In genomic region chr2:196607073-196607472, GRCh38 we compare ENCODE assay signal across 17 cellular contexts. TPM values are rescaled to one million over a fixed set of nuclear protein-coding genes. Genes with fewer than 3 reads are reported as not detected.
DNase-seq lines count a peak whose midpoint lies in the region; ATAC-seq and TF ChIP-seq lines count a peak whose summit lies in the region.
"Had no signal": no experiment of that assay in that cellular context is flagged by ENCODE, and none has a peak within 500 bp of the region (broad histone marks: within the 10 kb centered on the region; RNA-seq: fewer than 3 reads in every experiment).

No MANE protein-coding gene starts in this region.

- no peak overlapping the region for H3K27ac Mint-ChIP-seq in activated CD8-positive, alpha-beta memory T cell treated with anti-CD3 and anti-CD28 coated beads, Interleukin-2, amount 10 ng/mL, durations not matched to agents 7 days and 5 days
- H3K27ac Mint-ChIP-seq: activated naive CD4-positive, alpha-beta T cell treated with anti-CD3 and anti-CD28 coated beads, Interleukin-2, amount 10 ng/mL, durations not matched to agents 7 days and 5 days; nephron; T-helper 2 cell treated with Interferon-gamma antibody and Interleukin-4, amounts not matched to agents 5 μg/mL and 100 μg/mL, for 36 hours had no signal

- TF ChIP-seq CTCF in HFF-Myc (IDR thresholded peaks at IDR 0.05; ENCODE audit: low read depth, low read length, missing control alignments): no peak

- no peak overlapping the region for H3K4me3 Mint-ChIP-seq in activated CD8-positive, alpha-beta memory T cell treated with anti-CD3 and anti-CD28 coated beads, Interleukin-2, amount 10 ng/mL, durations not matched to agents 7 days and 5 days
- H3K4me3 Mint-ChIP-seq: activated naive CD4-positive, alpha-beta T cell treated with anti-CD3 and anti-CD28 coated beads, Interleukin-2, amount 10 ng/mL, durations not matched to agents 7 days and 5 days; nephron; T-helper 2 cell treated with Interferon-gamma antibody and Interleukin-4, amounts not matched to agents 5 μg/mL and 100 μg/mL, for 36 hours had no signal

- H3K36me3 Mint-ChIP-seq in activated CD8-positive, alpha-beta memory T cell treated with anti-CD3 and anti-CD28 coated beads, Interleukin-2, amount 10 ng/mL, durations not matched to agents 7 days and 5 days: no peaks in the 10 kb centered on the region
- H3K36me3 Mint-ChIP-seq: activated naive CD4-positive, alpha-beta T cell treated with anti-CD3 and anti-CD28 coated beads, Interleukin-2, amount 10 ng/mL, durations not matched to agents 7 days and 5 days had no signal

- peaks cover 2% of the 10 kb centered on the region for H3K4me1 Mint-ChIP-seq in activated CD8-positive, alpha-beta memory T cell treated with anti-CD3 and anti-CD28 coated beads, Interleukin-2, amount 10 ng/mL, durations not matched to agents 7 days and 5 days
- H3K4me1 Mint-ChIP-seq: activated naive CD4-positive, alpha-beta T cell treated with anti-CD3 and anti-CD28 coated beads, Interleukin-2, amount 10 ng/mL, durations not matched to agents 7 days and 5 days; nephron had no signal

- H3K4me3 ChIP-seq in HFF-Myc (replicated peaks; ENCODE audit: low read depth, low read length): no peak overlapping the region
- H3K4me3 ChIP-seq: BLaER1, colonic mucosa, gastrocnemius medialis, PC-9 had no signal

- no peaks in the 10 kb centered on the region for H3K9me3 Mint-ChIP-seq in activated CD8-positive, alpha-beta memory T cell treated with anti-CD3 and anti-CD28 coated beads, Interleukin-2, amount 10 ng/mL, durations not matched to agents 7 days and 5 days (ENCODE audit: low read depth)
- H3K9me3 Mint-ChIP-seq: activated naive CD4-positive, alpha-beta T cell treated with anti-CD3 and anti-CD28 coated beads, Interleukin-2, amount 10 ng/mL, durations not matched to agents 7 days and 5 days; nephron; T-helper 2 cell treated with Interferon-gamma antibody and Interleukin-4, amounts not matched to agents 5 μg/mL and 100 μg/mL, for 36 hours had no signal

- ATAC-seq in activated CD8-positive, alpha-beta memory T cell treated with anti-CD3 and anti-CD28 coated beads, Interleukin-2, amount 10 ng/mL, durations not matched to agents 7 days and 5 days: no peak
- ATAC-seq in esophagus mucosa: no peak
- ATAC-seq: gastrocnemius medialis had no signal

- peaks cover 18% of the 10 kb centered on the region for H3K27me3 Mint-ChIP-seq in activated CD8-positive, alpha-beta memory T cell treated with anti-CD3 and anti-CD28 coated beads, Interleukin-2, amount 10 ng/mL, durations not matched to agents 7 days and 5 days

- CTCF ChIA-PET in activated CD8-positive, alpha-beta memory T cell treated with anti-CD3 and anti-CD28 coated beads, Interleukin-2, amount 10 ng/mL, durations not matched to agents 7 days and 5 days (lab: Charles Lee): no interaction called here

- DNase-seq in AG08395 (ENCODE audit: low spot score) (peak; percentile 15), HFF-Myc (ENCODE audit: extremely low read depth, low read depth) (peak; percentile 36), fibroblast of peridontal ligament (ENCODE audit: extremely low read depth) (peak; percentile 77), SKM-1 (lab: John Stamatoyannopoulos, UW; ENCODE audit: unreplicated experiment) (no peak)
- no peak for DNase-seq in stimulated activated CD4-positive, alpha-beta T cell treated with anti-CD3 and anti-CD28 coated beads, Interleukin-2, amount 100 ng/mL, for 48 hours
- no peak for DNase-seq in activated CD8-positive, alpha-beta memory T cell treated with anti-CD3 and anti-CD28 coated beads, Interleukin-2, amount 10 ng/mL, durations not matched to agents 7 days and 5 days
- DNase-seq: activated CD8-positive, alpha-beta memory T cell treated with anti-CD3 and anti-CD28 coated beads for 24 hours; activated naive CD4-positive, alpha-beta T cell treated with anti-CD3 and anti-CD28 coated beads, Interleukin-2, amount 10 ng/mL, durations not matched to agents 7 days and 5 days; colonic mucosa; gastrocnemius medialis; NCI-H1417 treated with DMSO at 0.1 percent for 48 hours; PC-9 had no signal

TF ChIP-seq in PFSK-1, 5 proteins besides CTCF, POLR2A, EP300 and RAD21:
- peak; percentile 31 for TF ChIP-seq FOXP2 (optimal IDR thresholded peaks at IDR 0.05; ENCODE audit: borderline replicate concordance, extremely low read depth, extremely low read length, insufficient read depth)
- TF ChIP-seq SIN3A (IDR thresholded peaks at IDR 0.05; ENCODE audit: borderline replicate concordance, insufficient read depth, low read length): no peak

RNA-seq across cellular contexts. Expression of gene HECW2, which starts 13.7 kb away (rescaled TPM):
- 6.3 TPM for polyA plus RNA-seq in PFSK-1 (2012; ENCODE audit: insufficient read length, low read depth)
- 1 to 10 TPM; 2.6 to 6.6 TPM for total RNA-seq in activated CD8-positive, alpha-beta memory T cell treated with anti-CD3 and anti-CD28 coated beads, Interleukin-2, amount 10 ng/mL, durations not matched to agents 7 days and 5 days
- 6.7 TPM for total RNA-seq in esophagus mucosa

RNA-seq across cellular contexts. Expression of gene CCDC150, which starts 32.4 kb away (rescaled TPM):
- 4.5 TPM for polyA plus RNA-seq in PFSK-1 (2012; ENCODE audit: insufficient read length, low read depth)
- total RNA-seq in activated CD8-positive, alpha-beta memory T cell treated with anti-CD3 and anti-CD28 coated beads, Interleukin-2, amount 10 ng/mL, durations not matched to agents 7 days and 5 days: 10 to 100 TPM; 18.6 to 30.6 TPM
- 3.3 TPM for total RNA-seq in esophagus mucosa

Comparison
In these comparisons a context has a peak if more than half of its experiments do, and no peak if none do; other contexts are left out.
1. DNase-seq: peak in AG08395 (single experiment), HFF-Myc (single experiment) and fibroblast of peridontal ligament (single experiment); none in stimulated activated CD4-positive, alpha-beta T cell treated with anti-CD3 and anti-CD28 coated beads, Interleukin-2, amount 100 ng/mL, for 48 hours (0 of 2), SKM-1 (single experiment) and activated CD8-positive, alpha-beta memory T cell treated with anti-CD3 and anti-CD28 coated beads, Interleukin-2, amount 10 ng/mL, durations not matched to agents 7 days and 5 days (single experiment).